ENCODE assay signal across 16 cellular contexts in genomic region chr2:113228991-113229716, GRCh38. TPM values are rescaled to one million over a fixed set of nuclear protein-coding genes. Genes with fewer than 3 reads are reported as not detected.
A peak's percentile ranks its signal among the peaks of the same experiment; 100 is the strongest.
DNase-seq lines count a peak whose midpoint lies in the region; ATAC-seq and TF ChIP-seq lines count a peak whose summit lies in the region.
"Had no signal": no experiment of that assay in that cellular context is flagged by ENCODE, and none has a peak within 500 bp of the region (broad histone marks: within the 10 kb centered on the region; RNA-seq: fewer than 3 reads in every experiment).

No MANE protein-coding gene starts in this region.

- no peaks in the 10 kb centered on the region for H3K79me1 ChIP-seq in H9 (ENCODE audit: insufficient read depth, low read depth, low read length, poor library complexity, severe bottlenecking)

- no peak for ATAC-seq in GM18861 (IDR thresholded peaks at IDR 0.05; ENCODE audit: unreplicated experiment)
- ATAC-seq in HG03196 (IDR thresholded peaks at IDR 0.05; ENCODE audit: unreplicated experiment) = no peak
- ATAC-seq: pancreas, T-cell had no signal

- H2BK20ac ChIP-seq in H9 (ENCODE audit: low read depth, low read length, poor library complexity, severe bottlenecking) = no peak overlapping the region

- no peak overlapping the region for H2BK12ac ChIP-seq in H9 (ENCODE audit: insufficient read length, low read depth, low read length)

- no peaks in the 10 kb centered on the region for H3K4me1 ChIP-seq in H9 (ENCODE audit: insufficient read depth, low read length)
- H3K4me1 ChIP-seq: sigmoid colon had no signal

- no peak overlapping the region for H2BK15ac ChIP-seq in H9 (ENCODE audit: low read depth, low read length)

- no peaks in the 10 kb centered on the region for H4K20me1 ChIP-seq in H9 (ENCODE audit: control insufficient read depth, insufficient read depth, insufficient read length)

- no peak overlapping the region for H2AK5ac ChIP-seq in H9 (ENCODE audit: insufficient read length, low read length)

- H2BK5ac ChIP-seq in H9 (ENCODE audit: insufficient read length, low read length) = no peak overlapping the region

- no peak overlapping the region for H3T11ph ChIP-seq in H9 (ENCODE audit: low read length)

- no peak overlapping the region for H3K9ac ChIP-seq in H9 (ENCODE audit: extremely low read depth, insufficient read length, low read length)
- H3K9ac ChIP-seq: KMS-11 had no signal

- H3K18ac ChIP-seq in H9 (ENCODE audit: insufficient read length, low read depth, low read length) = no peak overlapping the region

- H3K4me3 Mint-ChIP-seq in H9 = no peak overlapping the region; a peak in 1 of 5 replicates
- no peak overlapping the region for H3K4me3 Mint-ChIP-seq in nephron progenitor cell
- H3K4me3 Mint-ChIP-seq: T-cell had no signal

- H3K27ac ChIP-seq in H9 (ENCODE audit: insufficient read length, low read depth, low read length) = no peak overlapping the region
- H3K27ac ChIP-seq in brain microvascular endothelial cell = no peak overlapping the region
- H3K27ac ChIP-seq: dorsolateral prefrontal cortex, KMS-11, left ventricle myocardium inferior, sigmoid colon had no signal

- H3K27me3 ChIP-seq in H9 (ENCODE audit: insufficient read depth, low read length) (no peaks in the 10 kb centered on the region), brain microvascular endothelial cell (replicated peaks) (no peaks in the 10 kb centered on the region)
- H3K27me3 ChIP-seq: dorsolateral prefrontal cortex, pancreas, sigmoid colon had no signal

- H3K56ac ChIP-seq in H9 (ENCODE audit: insufficient read length, low read depth, low read length) = no peak overlapping the region

- in situ Hi-C loops in brain microvascular endothelial cell (cut with HindIII; ENCODE audit: low pct_ligation_motif_present, low sequenced_read_pairs) = no loop called here

- H3K9me3 ChIP-seq in H9 (ENCODE audit: control insufficient read depth, low read depth, low read length) = no peaks in the 10 kb centered on the region
- H3K9me3 ChIP-seq: left ventricle myocardium inferior, pancreas, sigmoid colon had no signal

- H3K79me2 ChIP-seq in H9 (ENCODE audit: insufficient read depth, low read length) = no peaks in the 10 kb centered on the region

- H2BK120ac ChIP-seq in H9 (ENCODE audit: low read depth, low read length, poor library complexity, severe bottlenecking) = no peak overlapping the region

- H3K27me3 Mint-ChIP-seq in H9 (ENCODE audit: low read depth) (peaks cover 10% of the 10 kb centered on the region), nephron progenitor cell (ENCODE audit: low read depth, poor library complexity) (peaks cover 6% of the 10 kb centered on the region)
- H3K27me3 Mint-ChIP-seq: T-cell had no signal

- H4K5ac ChIP-seq in H9 (ENCODE audit: insufficient read length, low read depth, low read length) = no peak overlapping the region

- no peak overlapping the region for H3K23ac ChIP-seq in H9 (ENCODE audit: insufficient read length, low read depth, low read length)

- H2AFZ ChIP-seq in H9 (ENCODE audit: low read length) = no peak overlapping the region

- H3K9me3 Mint-ChIP-seq in H9 (no peaks in the 10 kb centered on the region), nephron progenitor cell (no peaks in the 10 kb centered on the region)
- H3K9me3 Mint-ChIP-seq: T-cell had no signal

- H3K36me3 ChIP-seq in brain microvascular endothelial cell (replicated peaks) = no peaks in the 10 kb centered on the region
- H3K36me3 ChIP-seq: left ventricle myocardium inferior, pancreas, sigmoid colon had no signal

- H3K27ac Mint-ChIP-seq in H9 = peak overlapping the region in 1 of 3 experiments; percentile 11; a peak in 1 of 7 replicates
- peak overlapping the region; percentile 98 for H3K27ac Mint-ChIP-seq in nephron progenitor cell
- H3K27ac Mint-ChIP-seq: T-cell had no signal

- peak; percentile 29; the same call in 2 of the 3 replicates for TF ChIP-seq CTCF in H9 (conservative IDR thresholded peaks at IDR 0.05)
- peak; percentile 4 for TF ChIP-seq CTCF in brain microvascular endothelial cell (IDR thresholded peaks at IDR 0.05; ENCODE audit: low read depth, low read length, missing control alignments)
- no peak for TF ChIP-seq CTCF in nephron progenitor cell (IDR thresholded peaks at IDR 0.05)

- H3K4me1 Mint-ChIP-seq in H9 = peaks cover 5 to 6% of the 10 kb centered on the region in 2 experiments
- H3K4me1 Mint-ChIP-seq in nephron progenitor cell = peaks cover 89% of the 10 kb centered on the region

- no peak overlapping the region for H3K4me3 ChIP-seq in brain microvascular endothelial cell (ENCODE audit: low read depth, low read length)
- H3K4me3 ChIP-seq: dorsolateral prefrontal cortex, left ventricle myocardium inferior, pancreas, sigmoid colon had no signal

- H4K8ac ChIP-seq in H9 (replicated peaks; ENCODE audit: insufficient read length, low read depth, low read length) = no peak overlapping the region

- no peak overlapping the region for H3K4me2 ChIP-seq in H9 (ENCODE audit: insufficient read depth, insufficient read length, low read length)
- H3K4me2 ChIP-seq: KMS-11 had no signal

- DNase-seq in H9 (no peak), NCI-H345 (lab: John Stamatoyannopoulos, UW) (peak; percentile 47), brain microvascular endothelial cell (no peak), nephron progenitor cell (no peak), GM03348 (ENCODE audit: low spot score) (no peak)
- DNase-seq: left ventricle myocardium inferior; pancreas; Right ventricle myocardium superior; stimulated activated CD4-positive, alpha-beta T cell treated with anti-CD3 and anti-CD28 coated beads, Interleukin-1b, Interleukin-23, amount 100 ng/mL, for 48 hours; T-cell had no signal

- no peak overlapping the region for H3K4ac ChIP-seq in H9 (ENCODE audit: low read depth, low read length)

- no peak overlapping the region for H3K14ac ChIP-seq in H9 (ENCODE audit: insufficient read depth, low read length)

- no peaks in the 10 kb centered on the region for H3K23me2 ChIP-seq in H9 (ENCODE audit: insufficient read length, low read depth, low read length, poor library complexity, severe bottlenecking)

- no peaks in the 10 kb centered on the region for H3K36me3 Mint-ChIP-seq in H9 (ENCODE audit: insufficient read depth in 1 of 3, low read depth in 3 of 3)
- H3K36me3 Mint-ChIP-seq in nephron progenitor cell (ENCODE audit: low read depth) = peaks cover 78% of the 10 kb centered on the region
- H3K36me3 Mint-ChIP-seq: T-cell had no signal

- H4K91ac ChIP-seq in H9 (ENCODE audit: insufficient read length, low read depth, low read length) = no peak overlapping the region

- no CpG with 5 or more reads among the region's 3 CpGs for WGBS in H9 (ENCODE audit: extremely low coverage, insufficient read length, low lambda C conversion rate)

RNA-seq across cellular contexts. Expression of gene PAX8, which starts 49.6 kb away (rescaled TPM):
- total RNA-seq in H9 (2021) = not detected in 2 replicates
- total RNA-seq: bronchial epithelial cell had no signal

RNA-seq across cellular contexts. Expression of gene PSD4, which starts 55.4 kb away (rescaled TPM):
- 1.0 and 1.5 TPM in 2 replicates for total RNA-seq in H9 (2021)
